Comparison of ENCODE assay signal across 8 cellular contexts in the genomic region with DNA sequence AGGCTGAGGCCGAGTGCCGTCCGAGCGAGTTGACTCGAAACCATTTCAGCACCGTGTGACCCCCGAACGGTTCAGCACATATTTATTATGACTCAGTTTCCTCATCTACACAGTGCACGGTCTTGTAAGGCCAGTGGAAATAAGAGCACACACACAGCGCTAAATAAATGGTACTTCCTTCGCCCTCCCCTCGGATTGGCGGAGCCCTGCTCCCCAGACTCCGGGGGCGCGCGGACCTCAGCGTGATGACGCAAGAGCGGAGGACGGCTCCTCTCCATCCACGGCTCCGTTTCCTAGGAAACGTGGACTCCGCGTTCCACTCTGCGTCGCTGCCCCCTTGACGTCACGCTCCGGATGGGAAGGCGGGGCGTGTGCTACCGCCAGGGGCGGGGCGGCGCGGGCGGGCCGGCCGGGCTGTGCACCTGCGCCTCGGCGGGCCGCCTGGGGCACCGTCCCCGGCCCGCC. TPM values are rescaled to one million over a fixed set of nuclear protein-coding genes. Genes with fewer than 3 reads are reported as not detected.
DNase-seq lines count a peak whose midpoint lies in the region; ATAC-seq, FAIRE-seq and TF ChIP-seq lines count a peak whose summit lies in the region.

A gene with protein sequence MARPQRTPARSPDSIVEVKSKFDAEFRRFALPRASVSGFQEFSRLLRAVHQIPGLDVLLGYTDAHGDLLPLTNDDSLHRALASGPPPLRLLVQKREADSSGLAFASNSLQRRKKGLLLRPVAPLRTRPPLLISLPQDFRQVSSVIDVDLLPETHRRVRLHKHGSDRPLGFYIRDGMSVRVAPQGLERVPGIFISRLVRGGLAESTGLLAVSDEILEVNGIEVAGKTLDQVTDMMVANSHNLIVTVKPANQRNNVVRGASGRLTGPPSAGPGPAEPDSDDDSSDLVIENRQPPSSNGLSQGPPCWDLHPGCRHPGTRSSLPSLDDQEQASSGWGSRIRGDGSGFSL (plus strand): TSS at position 397 of the 465 bp plus-strand sequence. CDS start 79 bp downstream, outside the sequence.

- peak within 1 kb of the TSS; percentile 93 for H3K4me3 Mint-ChIP-seq in dendritic cell treated with granulocyte-macrophage colony-stimulating factor and Interleukin-4, amounts not matched to agents 40 ng/mL and 50 ng/mL, for 4 days

- no peaks in the 10 kb centered on the region for H3K9me3 Mint-ChIP-seq in dendritic cell treated with granulocyte-macrophage colony-stimulating factor and Interleukin-4, amounts not matched to agents 40 ng/mL and 50 ng/mL, for 4 days

- H3K4me1 ChIP-seq in BLaER1 (peaks cover 48% of the 10 kb centered on the region), HepG2 (ENCODE audit: insufficient read depth, low read length) (peaks cover 21% of the 10 kb centered on the region)

- no TSS peak for BruUV-seq in HepG2 (replicated peaks; lab: Mats Ljungman, UMichigan)

- intact Hi-C loops in dendritic cell treated with granulocyte-macrophage colony-stimulating factor and Interleukin-4, amounts not matched to agents 40 ng/mL and 50 ng/mL, for 4 days (cut with micrococcal nuclease): loop anchor here (1.0 kb wide), 1 partner anchor 98 kb away; a partner anchor contains a TSS
- intact Hi-C loops in HepG2 (cut with micrococcal nuclease; ENCODE audit: unreplicated experiment): no loop called here

- TF ChIP-seq CTCF in HepG2 (CRISPR knock-in tag; IDR thresholded peaks at IDR 0.05): peak; percentile 32; the same call in 1 of the 2 replicates

- TF ChIP-seq EP300 in HepG2 (IDR thresholded peaks at IDR 0.05; ENCODE audit: low read depth in 2 of 2, low read length in 2 of 2) (no peak; a peak in 1 of 4 replicates), HepG2 (CRISPR knock-in tag; IDR thresholded peaks at IDR 0.05; ENCODE audit: borderline replicate concordance) (no peak)

- H3K27me3 ChIP-seq in BLaER1 (no peaks in the 10 kb centered on the region), HepG2 (ENCODE audit: control insufficient read depth in 1 of 2, insufficient read depth in 2 of 2, low read length in 2 of 2) (no peaks in the 10 kb centered on the region; a peak in 1 of 5 replicates)

- 1% methylated on average over 26 of the region's 48 CpGs for WGBS in HepG2 (ENCODE audit: low lambda C conversion rate)

- peaks cover 11% of the 10 kb centered on the region for H3K27me3 Mint-ChIP-seq in dendritic cell treated with granulocyte-macrophage colony-stimulating factor and Interleukin-4, amounts not matched to agents 40 ng/mL and 50 ng/mL, for 4 days

- POLR2A ChIA-PET in HepG2 (lab: Yijun Ruan, JAX): interaction anchor here (0.6 to 2.0 kb wide), 22 partner anchors 9 to 425 kb away, joined by 3 to 14 read pairs (median 4); a partner anchor contains a TSS

- CTCF ChIA-PET in HepG2 (lab: Yijun Ruan, JAX; ENCODE audit: low intra/inter-chr PET ratio, low total read pairs): no interaction called here

- peaks cover 54% of the 10 kb centered on the region for H3K36me3 ChIP-seq in BLaER1
- H3K36me3 ChIP-seq in HepG2 (replicated peaks in 1 of 2; ENCODE audit: control insufficient read depth in 1 of 2, insufficient read depth in 2 of 2, low read length in 2 of 2): peaks cover 6 to 13% of the 10 kb centered on the region in 2 experiments; a peak in 4 of 5 replicates

- no peak for TF ChIP-seq RAD21 in HepG2 (CRISPR knock-in tag; IDR thresholded peaks at IDR 0.05)

- H3K4me3 ChIP-seq in BLaER1: peak within 1 kb of the TSS; percentile 81
- peak within 1 kb of the TSS; percentile 73 to 94 (median 93) for H3K4me3 ChIP-seq in HepG2 (replicated peaks in 1 of 3; ENCODE audit: insufficient read depth in 1 of 3, low read depth in 2 of 3, low read length in 3 of 3)

- H3K9ac ChIP-seq in BLaER1: peak within 1 kb of the TSS; percentile 84
- peak within 1 kb of the TSS; percentile 87 for H3K9ac ChIP-seq in HepG2 (ENCODE audit: insufficient read depth, low read depth, low read length)

- H3K4me1 Mint-ChIP-seq in dendritic cell treated with granulocyte-macrophage colony-stimulating factor and Interleukin-4, amounts not matched to agents 40 ng/mL and 50 ng/mL, for 4 days (ENCODE audit: low read depth): peaks cover 37% of the 10 kb centered on the region

- H3K9me3 ChIP-seq in BLaER1 (no peaks in the 10 kb centered on the region), HepG2 (ENCODE audit: low read length) (no peaks in the 10 kb centered on the region)

- ATAC-seq in GM19397 (IDR thresholded peaks at IDR 0.05; ENCODE audit: unreplicated experiment) (peak; percentile 74), HG03565 (IDR thresholded peaks at IDR 0.05; ENCODE audit: unreplicated experiment) (peak; percentile 71), HepG2 (peak; percentile 67)

- H3K27ac ChIP-seq in BLaER1 (peak within 1 kb of the TSS; percentile 76), HepG2 (ENCODE audit: extremely low read length, insufficient read depth, low read length) (peak within 1 kb of the TSS; percentile 87)

- in situ Hi-C loops in HepG2 (cut with HindIII; ENCODE audit: extremely low pct_ligation_motif_present, low pct_unique_long_range_greater_than_20kb): loop anchor here (10.0 kb wide), 1 partner anchor 274 kb away; a partner anchor contains a TSS

- FAIRE-seq in HepG2 (lab: Jason Lieb, UNC): peak; percentile 82

- peak within 1 kb of the TSS; percentile 89 for H3K27ac Mint-ChIP-seq in dendritic cell treated with granulocyte-macrophage colony-stimulating factor and Interleukin-4, amounts not matched to agents 40 ng/mL and 50 ng/mL, for 4 days

- peak within 1 kb of the TSS; percentile 83 for H2AFZ ChIP-seq in HepG2 (ENCODE audit: low read length)

- H4K20me1 ChIP-seq in BLaER1 (peaks cover 56% of the 10 kb centered on the region), HepG2 (ENCODE audit: insufficient read depth, low read length) (0 out of 2 replicates have a peak, but pooled peaks cover 3% of the 10 kb centered on the region)

- peaks cover 11% of the 10 kb centered on the region for H3K79me2 ChIP-seq in HepG2 (ENCODE audit: insufficient read depth, low read length)

- peaks cover 66% of the 10 kb centered on the region for H3K36me3 Mint-ChIP-seq in dendritic cell treated with granulocyte-macrophage colony-stimulating factor and Interleukin-4, amounts not matched to agents 40 ng/mL and 50 ng/mL, for 4 days (ENCODE audit: low read depth)

- DNase-seq in NCI-H748 treated with DMSO at 0.1 percent for 48 hours (lab: John Stamatoyannopoulos, UW): peak; percentile 74
- DNase-seq in activated CD4-positive, alpha-beta T cell treated with anti-CD3 and anti-CD28 coated beads, Interleukin-2, amount 50 U/mL, for 4 hours: peak; percentile 88 to 93
- peak; percentile 94 for DNase-seq in HepG2 (ENCODE audit: low spot score)
- peak; percentile 92 for DNase-seq in stimulated activated CD4-positive, alpha-beta T cell treated with anti-CD3 and anti-CD28 coated beads, Interleukin-2, amount 100 ng/mL, for 48 hours

- TF ChIP-seq POLR2A in HepG2 (IDR thresholded peaks at IDR 0.05; ENCODE audit: insufficient read depth in 1 of 2, low read depth in 2 of 2, low read length in 2 of 2): no peak

- H3K4me2 ChIP-seq in BLaER1: peak within 1 kb of the TSS; percentile 98
- H3K4me2 ChIP-seq in HepG2 (ENCODE audit: low read depth, low read length): peak within 1 kb of the TSS; percentile 94

RNA-seq across cellular contexts. Expression of the gene that starts here (rescaled TPM):
- 3.0 and 4.3 TPM in 2 replicates for total RNA-seq in HepG2 (2016; rRNA removed; fragmentation: Illumina TruSeq; extraction: Trizol)
- total RNA-seq in HepG2 (2016; cell fraction: cytosol; rRNA removed; fragmentation: Illumina TruSeq; extraction: Trizol; ENCODE audit: low read depth): 22.8 and 24.1 TPM in 2 replicates
- 2.5 and 4.0 TPM in 2 replicates for total RNA-seq in HepG2 (2016; cell fraction: insoluble cytoplasmic fraction; rRNA removed; fragmentation: Illumina TruSeq; extraction: Trizol)
- total RNA-seq in HepG2 (2016; cell fraction: membrane; rRNA removed; fragmentation: Illumina TruSeq; extraction: Trizol): 18.3 and 19.1 TPM in 2 replicates
- 1.6 and 2.2 TPM in 2 replicates for total RNA-seq in HepG2 (2016; cell fraction: nucleus; rRNA removed; fragmentation: Illumina TruSeq; extraction: Trizol)
- 3.5 and 3.6 TPM in 2 replicates for polyA plus RNA-seq in HepG2 (2011; rRNA removed)
- 4.3 and 6.9 TPM in 2 replicates for polyA plus RNA-seq in HepG2 (2011; cell fraction: cytosol; rRNA removed)
- 2.8 and 3.0 TPM in 2 replicates for polyA plus RNA-seq in HepG2 (2011; cell fraction: nucleus; rRNA removed)
- polyA plus RNA-seq in HepG2 (2012): 1.3 and 2.2 TPM in 2 replicates
- polyA plus RNA-seq in HepG2 (2016; cell fraction: cytosol; fragmentation: Illumina TruSeq; extraction: Trizol; ENCODE audit: low read depth): 26.8 and 27.5 TPM in 2 replicates
- polyA plus RNA-seq in HepG2 (2016; cell fraction: insoluble cytoplasmic fraction; fragmentation: Illumina TruSeq; extraction: Trizol; ENCODE audit: low read depth): 2.2 and 3.0 TPM in 2 replicates
- 17.4 and 17.7 TPM in 2 replicates for polyA plus RNA-seq in HepG2 (2016; cell fraction: membrane; fragmentation: Illumina TruSeq; extraction: Trizol; ENCODE audit: low read depth)
- 1.5 and 2.9 TPM in 2 replicates for polyA plus RNA-seq in HepG2 (2016; cell fraction: nucleus; fragmentation: Illumina TruSeq; extraction: Trizol; ENCODE audit: insufficient read depth, low read depth)
- polyA minus RNA-seq in HepG2 (2011; rRNA and poly(A)+ RNA removed; ENCODE audit: low replicate concordance): 2.8 and 3.8 TPM in 2 replicates
- 0.79 and 2.1 TPM in 2 replicates for polyA minus RNA-seq in HepG2 (2011; cell fraction: cytosol; rRNA and poly(A)+ RNA removed)
- 0.50 and 0.77 TPM in 2 replicates for polyA minus RNA-seq in HepG2 (2011; cell fraction: nucleus; rRNA and poly(A)+ RNA removed)

Comparison
In these comparisons a context has a peak if more than half of its experiments do, and no peak if none do; other contexts are left out.
1. Peak in every context shown above with its lines: DNase-seq, ATAC-seq, H3K4me3 ChIP-seq and H3K27ac ChIP-seq.